Comparison of ENCODE assay signal across 2 cellular contexts in the genomic region with DNA sequence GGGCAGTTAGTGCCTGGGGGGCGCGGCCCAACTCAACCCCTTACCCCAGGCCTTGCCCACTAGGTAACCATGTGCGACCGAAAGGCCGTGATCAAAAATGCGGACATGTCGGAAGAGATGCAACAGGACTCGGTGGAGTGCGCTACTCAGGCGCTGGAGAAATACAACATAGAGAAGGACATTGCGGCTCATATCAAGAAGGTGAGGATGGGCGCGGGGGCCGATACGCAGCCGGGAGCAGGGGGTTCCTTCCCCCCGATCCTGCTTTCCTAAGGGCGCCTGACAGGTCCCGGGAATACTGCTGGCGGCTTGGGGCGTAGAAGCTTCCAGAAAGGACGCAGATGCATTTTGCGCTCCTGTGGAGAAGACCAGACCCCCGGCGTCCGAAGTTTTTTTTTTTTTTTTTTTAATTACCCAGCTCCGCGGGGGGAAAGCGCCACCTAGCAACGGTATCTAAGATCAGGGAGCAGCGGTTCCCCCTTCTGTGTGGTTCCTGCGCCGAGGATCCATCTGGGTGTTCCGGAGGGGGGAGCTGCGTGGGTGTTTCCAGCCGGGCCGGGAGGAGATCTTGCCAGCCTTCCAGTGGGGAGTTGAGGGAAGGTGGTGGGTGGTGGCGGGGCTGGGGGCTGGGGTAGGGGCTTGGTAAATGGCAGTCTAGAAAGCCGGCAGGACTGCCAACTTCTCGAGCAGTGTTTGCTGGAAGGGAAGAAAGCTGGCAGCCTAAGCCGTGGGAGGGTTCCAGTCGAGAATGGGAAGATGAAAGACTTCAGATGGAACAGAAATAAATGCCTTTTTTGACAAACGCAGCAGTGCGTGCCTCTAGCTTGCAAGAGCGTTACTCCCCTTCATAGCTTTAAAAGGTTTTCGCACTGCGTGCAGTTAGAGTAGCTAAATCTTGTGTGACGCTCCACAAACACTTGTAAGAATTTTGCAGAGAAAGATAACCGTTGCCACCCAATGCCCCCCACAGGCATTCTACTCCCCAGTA.
TF ChIP-seq lines count a peak whose summit lies in the region.

No MANE protein-coding gene starts in this region.

TF ChIP-seq in Ishikawa, 13 proteins besides CTCF, POLR2A, EP300 and RAD21:
- TF ChIP-seq FOXM1 (IDR thresholded peaks at IDR 0.05; ENCODE audit: borderline replicate concordance, low read depth) (no peak), NFIC (IDR thresholded peaks at IDR 0.05) (no peak), CEBPB (IDR thresholded peaks at IDR 0.05) (no peak), USF1 (IDR thresholded peaks at IDR 0.05) (no peak), TAF1 (IDR thresholded peaks at IDR 0.05; ENCODE audit: low read depth) (no peak), YY1 (IDR thresholded peaks at IDR 0.05; ENCODE audit: low read depth) (no peak), TEAD4 (IDR thresholded peaks at IDR 0.05) (no peak), CREB1 (IDR thresholded peaks at IDR 0.05; ENCODE audit: low read depth) (no peak), ZBTB7A (IDR thresholded peaks at IDR 0.05; ENCODE audit: low read depth) (peak; percentile 25), TCF12 (IDR thresholded peaks at IDR 0.05; ENCODE audit: low read depth) (no peak), REST (IDR thresholded peaks at IDR 0.05; ENCODE audit: low read depth) (no peak), EGR1 (IDR thresholded peaks at IDR 0.05) (peak; percentile 80)
- TF ChIP-seq, protein P1, sequence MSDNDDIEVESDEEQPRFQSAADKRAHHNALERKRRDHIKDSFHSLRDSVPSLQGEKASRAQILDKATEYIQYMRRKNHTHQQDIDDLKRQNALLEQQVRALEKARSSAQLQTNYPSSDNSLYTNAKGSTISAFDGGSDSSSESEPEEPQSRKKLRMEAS (IDR thresholded peaks at IDR 0.05): no peak

TF ChIP-seq in K562, 482 proteins besides CTCF, POLR2A, EP300 and RAD21 (continues in another document):
- TF ChIP-seq, protein P2, sequence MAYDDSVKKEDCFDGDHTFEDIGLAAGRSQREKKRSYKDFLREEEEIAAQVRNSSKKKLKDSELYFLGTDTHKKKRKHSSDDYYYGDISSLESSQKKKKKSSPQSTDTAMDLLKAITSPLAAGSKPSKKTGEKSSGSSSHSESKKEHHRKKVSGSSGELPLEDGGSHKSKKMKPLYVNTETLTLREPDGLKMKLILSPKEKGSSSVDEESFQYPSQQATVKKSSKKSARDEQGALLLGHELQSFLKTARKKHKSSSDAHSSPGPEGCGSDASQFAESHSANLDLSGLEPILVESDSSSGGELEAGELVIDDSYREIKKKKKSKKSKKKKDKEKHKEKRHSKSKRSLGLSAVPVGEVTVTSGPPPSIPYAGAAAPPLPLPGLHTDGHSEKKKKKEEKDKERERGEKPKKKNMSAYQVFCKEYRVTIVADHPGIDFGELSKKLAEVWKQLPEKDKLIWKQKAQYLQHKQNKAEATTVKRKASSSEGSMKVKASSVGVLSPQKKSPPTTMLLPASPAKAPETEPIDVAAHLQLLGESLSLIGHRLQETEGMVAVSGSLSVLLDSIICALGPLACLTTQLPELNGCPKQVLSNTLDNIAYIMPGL (CRISPR knock-in tag; IDR thresholded peaks at IDR 0.05): no peak
- TF ChIP-seq U2AF1 (optimal IDR thresholded peaks at IDR 0.05; ENCODE audit: low read depth, low read length) (no peak), LEF1 (IDR thresholded peaks at IDR 0.05) (no peak), ZC3H4 (CRISPR knock-in tag; IDR thresholded peaks at IDR 0.05; ENCODE audit: borderline replicate concordance) (peak; percentile 86; the same call in 1 of the 2 replicates), THRAP3 (IDR thresholded peaks at IDR 0.05; ENCODE audit: borderline replicate concordance) (no peak), ZNF668 (CRISPR knock-in tag; IDR thresholded peaks at IDR 0.05) (no peak), CBFA2T2 (conservative IDR thresholded peaks at IDR 0.05) (no peak), ZNF184 (CRISPR knock-in tag; IDR thresholded peaks at IDR 0.05) (no peak), ZNF431 (CRISPR knock-in tag; IDR thresholded peaks at IDR 0.05) (no peak), IFI16 (CRISPR knock-in tag; IDR thresholded peaks at IDR 0.05) (no peak), PATZ1 (CRISPR knock-in tag; IDR thresholded peaks at IDR 0.05; ENCODE audit: borderline replicate concordance) (no peak), ZNF140 (CRISPR knock-in tag; IDR thresholded peaks at IDR 0.05) (no peak), ZNF146 (CRISPR knock-in tag; IDR thresholded peaks at IDR 0.05; ENCODE audit: unreplicated experiment) (no peak), HSF4 (CRISPR knock-in tag; IDR thresholded peaks at IDR 0.05; ENCODE audit: borderline replicate concordance) (no peak), POLR2H (tag; IDR thresholded peaks at IDR 0.05; ENCODE audit: low read depth) (peak; percentile 15; the same call in 1 of the 2 replicates), SLC30A9 (CRISPR knock-in tag; IDR thresholded peaks at IDR 0.05) (no peak), KLF16 (IDR thresholded peaks at IDR 0.05) (peak; percentile 31; the same call in 1 of the 2 replicates), ZBTB1 (CRISPR knock-in tag; IDR thresholded peaks at IDR 0.05; ENCODE audit: borderline replicate concordance, low read depth) (no peak), PHF20 (IDR thresholded peaks at IDR 0.05; ENCODE audit: partially characterized antibody) (no peak), ZNF384 (IDR thresholded peaks at IDR 0.05; ENCODE audit: low read depth, low read length) (peak; percentile 93), BRCA1 (IDR thresholded peaks at IDR 0.05) (no peak), BRCA1 (CRISPR knock-in tag; IDR thresholded peaks at IDR 0.05) (no peak), ZBTB7A (IDR thresholded peaks at IDR 0.05; ENCODE audit: borderline replicate concordance, control insufficient read depth, low read depth, low read length) (peak; percentile 36; the same call in 1 of the 2 replicates), SMARCA4 (IDR thresholded peaks at IDR 0.05) (no peak), ARID1B (IDR thresholded peaks at IDR 0.05) (no peak), TAF9B (IDR thresholded peaks at IDR 0.05; ENCODE audit: partially characterized antibody) (no peak), ZFP1 (CRISPR knock-in tag; IDR thresholded peaks at IDR 0.05) (no peak), MCM3 (IDR thresholded peaks at IDR 0.05) (no peak), ETV5 (CRISPR knock-in tag; IDR thresholded peaks at IDR 0.05; ENCODE audit: low read depth) (peak; percentile 24; the same call in 1 of the 2 replicates), CREBBP (IDR thresholded peaks at IDR 0.05; ENCODE audit: low read depth, low read length) (no peak), ZNF766 (CRISPR knock-in tag; conservative IDR thresholded peaks at IDR 0.05) (no peak), CEBPG (CRISPR knock-in tag; IDR thresholded peaks at IDR 0.05) (no peak), CEBPG (tag; conservative IDR thresholded peaks at IDR 0.05 in 1 of 2, IDR thresholded peaks at IDR 0.05 in 1 of 2) (no peak), FOXP4 (CRISPR knock-in tag; IDR thresholded peaks at IDR 0.05; ENCODE audit: borderline replicate concordance) (no peak), FOXJ3 (CRISPR knock-in tag; IDR thresholded peaks at IDR 0.05) (no peak), RBM39 (optimal IDR thresholded peaks at IDR 0.05; ENCODE audit: low read depth, low read length) (no peak), MIER1 (IDR thresholded peaks at IDR 0.05; ENCODE audit: low read depth) (no peak), EP400 (IDR thresholded peaks at IDR 0.05) (peak; percentile 28), BRF1 (IDR thresholded peaks at IDR 0.05; ENCODE audit: borderline replicate concordance, extremely low read depth, insufficient read length) (no peak), ZNF23 (CRISPR knock-in tag; IDR thresholded peaks at IDR 0.05) (no peak), DNMT1 (IDR thresholded peaks at IDR 0.05) (no peak), ZNF3 (CRISPR knock-in tag; IDR thresholded peaks at IDR 0.05) (no peak), TARDBP (IDR thresholded peaks at IDR 0.05) (0 out of 2 replicates have a peak, but pooled peaks have one; percentile 19), ZNF253 (CRISPR knock-in tag; conservative IDR thresholded peaks at IDR 0.05) (no peak), KLF1 (tag; IDR thresholded peaks at IDR 0.05) (no peak), SIX5 (IDR thresholded peaks at IDR 0.05; ENCODE audit: borderline replicate concordance in 1 of 2, insufficient read depth in 1 of 2, low read depth in 1 of 2, low read length in 2 of 2) (no peak), ZNF408 (CRISPR knock-in tag; IDR thresholded peaks at IDR 0.05; ENCODE audit: low read depth) (no peak), HCFC1 (IDR thresholded peaks at IDR 0.05; ENCODE audit: low read depth, low read length) (no peak), ZNF507 (tag; conservative IDR thresholded peaks at IDR 0.05) (no peak), SRSF1 (IDR thresholded peaks at IDR 0.05; ENCODE audit: low read depth, low read length) (no peak)
- TF ChIP-seq, protein P3, sequence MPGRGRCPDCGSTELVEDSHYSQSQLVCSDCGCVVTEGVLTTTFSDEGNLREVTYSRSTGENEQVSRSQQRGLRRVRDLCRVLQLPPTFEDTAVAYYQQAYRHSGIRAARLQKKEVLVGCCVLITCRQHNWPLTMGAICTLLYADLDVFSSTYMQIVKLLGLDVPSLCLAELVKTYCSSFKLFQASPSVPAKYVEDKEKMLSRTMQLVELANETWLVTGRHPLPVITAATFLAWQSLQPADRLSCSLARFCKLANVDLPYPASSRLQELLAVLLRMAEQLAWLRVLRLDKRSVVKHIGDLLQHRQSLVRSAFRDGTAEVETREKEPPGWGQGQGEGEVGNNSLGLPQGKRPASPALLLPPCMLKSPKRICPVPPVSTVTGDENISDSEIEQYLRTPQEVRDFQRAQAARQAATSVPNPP (IDR thresholded peaks at IDR 0.05; ENCODE audit: borderline replicate concordance, insufficient read depth, insufficient read length): no peak
- TF ChIP-seq, protein P4, sequence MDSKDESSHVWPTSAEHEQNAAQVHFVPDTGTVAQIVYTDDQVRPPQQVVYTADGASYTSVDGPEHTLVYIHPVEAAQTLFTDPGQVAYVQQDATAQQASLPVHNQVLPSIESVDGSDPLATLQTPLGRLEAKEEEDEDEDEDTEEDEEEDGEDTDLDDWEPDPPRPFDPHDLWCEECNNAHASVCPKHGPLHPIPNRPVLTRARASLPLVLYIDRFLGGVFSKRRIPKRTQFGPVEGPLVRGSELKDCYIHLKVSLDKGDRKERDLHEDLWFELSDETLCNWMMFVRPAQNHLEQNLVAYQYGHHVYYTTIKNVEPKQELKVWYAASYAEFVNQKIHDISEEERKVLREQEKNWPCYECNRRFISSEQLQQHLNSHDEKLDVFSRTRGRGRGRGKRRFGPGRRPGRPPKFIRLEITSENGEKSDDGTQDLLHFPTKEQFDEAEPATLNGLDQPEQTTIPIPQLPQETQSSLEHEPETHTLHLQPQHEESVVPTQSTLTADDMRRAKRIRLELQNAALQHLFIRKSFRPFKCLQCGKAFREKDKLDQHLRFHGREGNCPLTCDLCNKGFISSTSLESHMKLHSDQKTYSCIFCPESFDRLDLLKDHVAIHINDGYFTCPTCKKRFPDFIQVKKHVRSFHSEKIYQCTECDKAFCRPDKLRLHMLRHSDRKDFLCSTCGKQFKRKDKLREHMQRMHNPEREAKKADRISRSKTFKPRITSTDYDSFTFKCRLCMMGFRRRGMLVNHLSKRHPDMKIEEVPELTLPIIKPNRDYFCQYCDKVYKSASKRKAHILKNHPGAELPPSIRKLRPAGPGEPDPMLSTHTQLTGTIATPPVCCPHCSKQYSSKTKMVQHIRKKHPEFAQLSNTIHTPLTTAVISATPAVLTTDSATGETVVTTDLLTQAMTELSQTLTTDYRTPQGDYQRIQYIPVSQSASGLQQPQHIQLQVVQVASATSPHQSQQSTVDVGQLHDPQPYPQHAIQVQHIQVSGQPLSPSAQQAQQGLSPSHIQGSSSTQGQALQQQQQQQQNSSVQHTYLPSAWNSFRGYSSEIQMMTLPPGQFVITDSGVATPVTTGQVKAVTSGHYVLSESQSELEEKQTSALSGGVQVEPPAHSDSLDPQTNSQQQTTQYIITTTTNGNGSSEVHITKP (IDR thresholded peaks at IDR 0.05; ENCODE audit: partially characterized antibody): peak; percentile 74
- TF ChIP-seq, protein P5, sequence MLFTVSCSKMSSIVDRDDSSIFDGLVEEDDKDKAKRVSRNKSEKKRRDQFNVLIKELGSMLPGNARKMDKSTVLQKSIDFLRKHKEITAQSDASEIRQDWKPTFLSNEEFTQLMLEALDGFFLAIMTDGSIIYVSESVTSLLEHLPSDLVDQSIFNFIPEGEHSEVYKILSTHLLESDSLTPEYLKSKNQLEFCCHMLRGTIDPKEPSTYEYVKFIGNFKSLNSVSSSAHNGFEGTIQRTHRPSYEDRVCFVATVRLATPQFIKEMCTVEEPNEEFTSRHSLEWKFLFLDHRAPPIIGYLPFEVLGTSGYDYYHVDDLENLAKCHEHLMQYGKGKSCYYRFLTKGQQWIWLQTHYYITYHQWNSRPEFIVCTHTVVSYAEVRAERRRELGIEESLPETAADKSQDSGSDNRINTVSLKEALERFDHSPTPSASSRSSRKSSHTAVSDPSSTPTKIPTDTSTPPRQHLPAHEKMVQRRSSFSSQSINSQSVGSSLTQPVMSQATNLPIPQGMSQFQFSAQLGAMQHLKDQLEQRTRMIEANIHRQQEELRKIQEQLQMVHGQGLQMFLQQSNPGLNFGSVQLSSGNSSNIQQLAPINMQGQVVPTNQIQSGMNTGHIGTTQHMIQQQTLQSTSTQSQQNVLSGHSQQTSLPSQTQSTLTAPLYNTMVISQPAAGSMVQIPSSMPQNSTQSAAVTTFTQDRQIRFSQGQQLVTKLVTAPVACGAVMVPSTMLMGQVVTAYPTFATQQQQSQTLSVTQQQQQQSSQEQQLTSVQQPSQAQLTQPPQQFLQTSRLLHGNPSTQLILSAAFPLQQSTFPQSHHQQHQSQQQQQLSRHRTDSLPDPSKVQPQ (CRISPR knock-in tag; IDR thresholded peaks at IDR 0.05; ENCODE audit: borderline replicate concordance): no peak
